In the genomic region with DNA sequence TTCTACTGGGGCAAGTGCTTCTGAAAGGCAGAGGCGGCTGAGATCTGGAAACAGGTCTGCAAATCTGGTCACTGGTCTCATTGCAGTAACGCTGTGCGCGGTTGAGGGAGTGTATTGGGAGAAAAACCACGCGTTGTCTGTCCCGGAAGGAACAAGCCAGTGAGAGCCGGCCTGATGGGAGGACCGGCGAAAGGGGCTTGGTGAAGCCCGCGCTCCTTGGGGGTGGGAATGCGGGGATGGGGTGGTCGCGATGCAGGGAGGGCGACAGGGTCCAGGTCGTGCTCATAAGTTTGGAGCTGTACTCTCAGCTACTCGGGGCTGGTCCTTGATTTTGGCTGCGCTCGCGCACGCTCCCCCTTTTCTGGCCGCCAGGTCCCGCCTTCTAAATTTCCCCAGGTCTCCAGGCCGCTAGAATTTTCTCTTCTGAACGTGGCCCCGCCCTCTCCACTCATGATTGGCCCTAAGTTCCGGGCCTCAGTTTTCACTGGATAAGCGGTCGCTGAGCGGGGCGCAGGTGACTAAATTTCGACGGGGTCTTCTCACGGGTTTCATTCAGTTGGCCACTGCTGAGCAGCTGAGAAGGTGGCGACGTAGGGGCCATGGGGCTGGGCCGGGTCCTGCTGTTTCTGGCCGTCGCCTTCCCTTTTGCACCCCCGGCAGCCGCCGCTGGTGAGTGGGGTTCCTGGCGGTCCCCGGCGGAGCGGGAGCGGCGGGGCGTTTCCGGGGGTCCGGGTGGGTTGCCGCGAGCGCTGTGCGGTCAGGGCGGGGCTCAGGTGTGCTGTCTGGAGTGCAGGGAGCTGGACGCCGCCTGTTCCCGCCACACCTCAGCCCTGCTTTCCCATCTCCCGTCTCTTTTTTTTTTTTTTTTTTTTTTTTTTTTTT, we compare ENCODE assay signal across 1 cellular context.
TF ChIP-seq lines count a peak whose summit lies in the region.

MICB (plus strand) TSS at position 551 of the 882 bp plus-strand sequence; CDS start at position 600, 49 bp downstream.

TF ChIP-seq in HepG2, 621 proteins besides CTCF, POLR2A, EP300 and RAD21 (continued from another document and continues in another):
- TF ChIP-seq, protein P1, sequence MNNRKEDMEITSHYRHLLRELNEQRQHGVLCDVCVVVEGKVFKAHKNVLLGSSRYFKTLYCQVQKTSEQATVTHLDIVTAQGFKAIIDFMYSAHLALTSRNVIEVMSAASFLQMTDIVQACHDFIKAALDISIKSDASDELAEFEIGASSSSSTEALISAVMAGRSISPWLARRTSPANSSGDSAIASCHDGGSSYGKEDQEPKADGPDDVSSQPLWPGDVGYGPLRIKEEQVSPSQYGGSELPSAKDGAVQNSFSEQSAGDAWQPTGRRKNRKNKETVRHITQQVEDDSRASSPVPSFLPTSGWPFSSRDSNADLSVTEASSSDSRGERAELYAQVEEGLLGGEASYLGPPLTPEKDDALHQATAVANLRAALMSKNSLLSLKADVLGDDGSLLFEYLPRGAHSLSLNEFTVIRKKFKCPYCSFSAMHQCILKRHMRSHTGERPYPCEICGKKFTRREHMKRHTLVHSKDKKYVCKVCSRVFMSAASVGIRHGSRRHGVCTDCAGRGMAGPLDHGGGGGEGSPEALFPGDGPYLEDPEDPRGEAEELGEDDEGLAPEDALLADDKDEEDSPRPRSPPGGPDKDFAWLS (CRISPR knock-in tag; IDR thresholded peaks at IDR 0.05; ENCODE audit: borderline replicate concordance) = no peak
- TF ChIP-seq ZNF367 (CRISPR knock-in tag; IDR thresholded peaks at IDR 0.05; ENCODE audit: borderline replicate concordance) (no peak), FOSL1 (CRISPR knock-in tag; IDR thresholded peaks at IDR 0.05; ENCODE audit: borderline replicate concordance) (no peak), JUND (CRISPR knock-in tag; IDR thresholded peaks at IDR 0.05) (no peak), MZF1 (CRISPR knock-in tag; IDR thresholded peaks at IDR 0.05; ENCODE audit: borderline replicate concordance) (no peak), ELF3 (CRISPR knock-in tag; IDR thresholded peaks at IDR 0.05) (no peak), ZNF792 (CRISPR knock-in tag; IDR thresholded peaks at IDR 0.05) (0 out of 2 replicates have a peak, but pooled peaks have one; percentile 18), ZNF101 (CRISPR knock-in tag; IDR thresholded peaks at IDR 0.05; ENCODE audit: borderline replicate concordance, low read depth) (no peak), ZBTB40 (IDR thresholded peaks at IDR 0.05) (no peak), ZBTB40 (CRISPR knock-in tag; IDR thresholded peaks at IDR 0.05) (0 out of 2 replicates have a peak, but pooled peaks have one; percentile 29), ZNF556 (CRISPR knock-in tag; IDR thresholded peaks at IDR 0.05; ENCODE audit: borderline replicate concordance) (no peak), NFIB (CRISPR knock-in tag; IDR thresholded peaks at IDR 0.05; ENCODE audit: borderline replicate concordance) (no peak), ZNF678 (CRISPR knock-in tag; IDR thresholded peaks at IDR 0.05) (0 out of 2 replicates have a peak, but pooled peaks have one; percentile 53), TP53 (CRISPR knock-in tag; conservative IDR thresholded peaks at IDR 0.05) (no peak), KAT2B (IDR thresholded peaks at IDR 0.05; ENCODE audit: borderline replicate concordance, low read depth, low read length) (no peak), MBD4 (IDR thresholded peaks at IDR 0.05; ENCODE audit: borderline replicate concordance, low read length) (no peak), TBX2 (CRISPR knock-in tag; IDR thresholded peaks at IDR 0.05; ENCODE audit: borderline replicate concordance) (peak; percentile 42), ZNF263 (CRISPR knock-in tag; IDR thresholded peaks at IDR 0.05) (peak; percentile 50; the same call in 1 of the 2 replicates), NCOA5 (CRISPR knock-in tag; IDR thresholded peaks at IDR 0.05) (no peak), HOXD1 (CRISPR knock-in tag; IDR thresholded peaks at IDR 0.05) (no peak), ZKSCAN8 (CRISPR knock-in tag; IDR thresholded peaks at IDR 0.05; ENCODE audit: borderline replicate concordance) (0 out of 2 replicates have a peak, but pooled peaks have one; percentile 19), SMAD3 (CRISPR knock-in tag; IDR thresholded peaks at IDR 0.05) (no peak), NR2C2 (CRISPR knock-in tag; IDR thresholded peaks at IDR 0.05; ENCODE audit: borderline replicate concordance) (no peak), LCORL (IDR thresholded peaks at IDR 0.05) (no peak), LCORL (CRISPR knock-in tag; IDR thresholded peaks at IDR 0.05) (peak; percentile 82), SNAPC2 (CRISPR knock-in tag; IDR thresholded peaks at IDR 0.05) (no peak), KLF13 (CRISPR knock-in tag; IDR thresholded peaks at IDR 0.05) (no peak), ZNF3 (CRISPR knock-in tag; IDR thresholded peaks at IDR 0.05) (no peak), SP4 (CRISPR knock-in tag; IDR thresholded peaks at IDR 0.05) (peak; percentile 57; the same call in 1 of the 2 replicates), ZBTB42 (CRISPR knock-in tag; IDR thresholded peaks at IDR 0.05) (no peak; the same call in 1 of the 2 replicates)
- TF ChIP-seq, protein P2, sequence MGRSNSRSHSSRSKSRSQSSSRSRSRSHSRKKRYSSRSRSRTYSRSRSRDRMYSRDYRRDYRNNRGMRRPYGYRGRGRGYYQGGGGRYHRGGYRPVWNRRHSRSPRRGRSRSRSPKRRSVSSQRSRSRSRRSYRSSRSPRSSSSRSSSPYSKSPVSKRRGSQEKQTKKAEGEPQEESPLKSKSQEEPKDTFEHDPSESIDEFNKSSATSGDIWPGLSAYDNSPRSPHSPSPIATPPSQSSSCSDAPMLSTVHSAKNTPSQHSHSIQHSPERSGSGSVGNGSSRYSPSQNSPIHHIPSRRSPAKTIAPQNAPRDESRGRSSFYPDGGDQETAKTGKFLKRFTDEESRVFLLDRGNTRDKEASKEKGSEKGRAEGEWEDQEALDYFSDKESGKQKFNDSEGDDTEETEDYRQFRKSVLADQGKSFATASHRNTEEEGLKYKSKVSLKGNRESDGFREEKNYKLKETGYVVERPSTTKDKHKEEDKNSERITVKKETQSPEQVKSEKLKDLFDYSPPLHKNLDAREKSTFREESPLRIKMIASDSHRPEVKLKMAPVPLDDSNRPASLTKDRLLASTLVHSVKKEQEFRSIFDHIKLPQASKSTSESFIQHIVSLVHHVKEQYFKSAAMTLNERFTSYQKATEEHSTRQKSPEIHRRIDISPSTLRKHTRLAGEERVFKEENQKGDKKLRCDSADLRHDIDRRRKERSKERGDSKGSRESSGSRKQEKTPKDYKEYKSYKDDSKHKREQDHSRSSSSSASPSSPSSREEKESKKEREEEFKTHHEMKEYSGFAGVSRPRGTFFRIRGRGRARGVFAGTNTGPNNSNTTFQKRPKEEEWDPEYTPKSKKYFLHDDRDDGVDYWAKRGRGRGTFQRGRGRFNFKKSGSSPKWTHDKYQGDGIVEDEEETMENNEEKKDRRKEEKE (IDR thresholded peaks at IDR 0.05) = no peak
- TF ChIP-seq, protein P3, sequence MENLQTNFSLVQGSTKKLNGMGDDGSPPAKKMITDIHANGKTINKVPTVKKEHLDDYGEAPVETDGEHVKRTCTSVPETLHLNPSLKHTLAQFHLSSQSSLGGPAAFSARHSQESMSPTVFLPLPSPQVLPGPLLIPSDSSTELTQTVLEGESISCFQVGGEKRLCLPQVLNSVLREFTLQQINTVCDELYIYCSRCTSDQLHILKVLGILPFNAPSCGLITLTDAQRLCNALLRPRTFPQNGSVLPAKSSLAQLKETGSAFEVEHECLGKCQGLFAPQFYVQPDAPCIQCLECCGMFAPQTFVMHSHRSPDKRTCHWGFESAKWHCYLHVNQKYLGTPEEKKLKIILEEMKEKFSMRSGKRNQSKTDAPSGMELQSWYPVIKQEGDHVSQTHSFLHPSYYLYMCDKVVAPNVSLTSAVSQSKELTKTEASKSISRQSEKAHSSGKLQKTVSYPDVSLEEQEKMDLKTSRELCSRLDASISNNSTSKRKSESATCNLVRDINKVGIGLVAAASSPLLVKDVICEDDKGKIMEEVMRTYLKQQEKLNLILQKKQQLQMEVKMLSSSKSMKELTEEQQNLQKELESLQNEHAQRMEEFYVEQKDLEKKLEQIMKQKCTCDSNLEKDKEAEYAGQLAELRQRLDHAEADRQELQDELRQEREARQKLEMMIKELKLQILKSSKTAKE (CRISPR knock-in tag; IDR thresholded peaks at IDR 0.05; ENCODE audit: borderline replicate concordance) = no peak
- TF ChIP-seq, protein P4, sequence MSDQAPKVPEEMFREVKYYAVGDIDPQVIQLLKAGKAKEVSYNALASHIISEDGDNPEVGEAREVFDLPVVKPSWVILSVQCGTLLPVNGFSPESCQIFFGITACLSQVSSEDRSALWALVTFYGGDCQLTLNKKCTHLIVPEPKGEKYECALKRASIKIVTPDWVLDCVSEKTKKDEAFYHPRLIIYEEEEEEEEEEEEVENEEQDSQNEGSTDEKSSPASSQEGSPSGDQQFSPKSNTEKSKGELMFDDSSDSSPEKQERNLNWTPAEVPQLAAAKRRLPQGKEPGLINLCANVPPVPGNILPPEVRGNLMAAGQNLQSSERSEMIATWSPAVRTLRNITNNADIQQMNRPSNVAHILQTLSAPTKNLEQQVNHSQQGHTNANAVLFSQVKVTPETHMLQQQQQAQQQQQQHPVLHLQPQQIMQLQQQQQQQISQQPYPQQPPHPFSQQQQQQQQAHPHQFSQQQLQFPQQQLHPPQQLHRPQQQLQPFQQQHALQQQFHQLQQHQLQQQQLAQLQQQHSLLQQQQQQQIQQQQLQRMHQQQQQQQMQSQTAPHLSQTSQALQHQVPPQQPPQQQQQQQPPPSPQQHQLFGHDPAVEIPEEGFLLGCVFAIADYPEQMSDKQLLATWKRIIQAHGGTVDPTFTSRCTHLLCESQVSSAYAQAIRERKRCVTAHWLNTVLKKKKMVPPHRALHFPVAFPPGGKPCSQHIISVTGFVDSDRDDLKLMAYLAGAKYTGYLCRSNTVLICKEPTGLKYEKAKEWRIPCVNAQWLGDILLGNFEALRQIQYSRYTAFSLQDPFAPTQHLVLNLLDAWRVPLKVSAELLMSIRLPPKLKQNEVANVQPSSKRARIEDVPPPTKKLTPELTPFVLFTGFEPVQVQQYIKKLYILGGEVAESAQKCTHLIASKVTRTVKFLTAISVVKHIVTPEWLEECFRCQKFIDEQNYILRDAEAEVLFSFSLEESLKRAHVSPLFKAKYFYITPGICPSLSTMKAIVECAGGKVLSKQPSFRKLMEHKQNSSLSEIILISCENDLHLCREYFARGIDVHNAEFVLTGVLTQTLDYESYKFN (CRISPR knock-in tag; conservative IDR thresholded peaks at IDR 0.05) = no peak
- TF ChIP-seq, protein P5, sequence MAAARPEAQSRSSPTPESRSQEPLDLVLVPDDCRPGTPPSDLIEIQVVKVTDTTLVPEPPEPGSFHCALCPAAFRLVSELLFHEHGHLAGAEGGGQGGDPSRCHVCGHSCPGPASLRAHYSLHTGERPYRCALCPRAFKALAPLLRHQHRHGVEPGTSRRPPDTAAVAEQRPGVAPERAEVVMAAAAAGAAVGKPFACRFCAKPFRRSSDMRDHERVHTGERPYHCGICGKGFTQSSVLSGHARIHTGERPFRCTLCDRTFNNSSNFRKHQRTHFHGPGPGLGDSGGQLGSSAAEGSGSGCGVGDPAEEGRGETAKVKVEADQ (CRISPR knock-in tag; IDR thresholded peaks at IDR 0.05; ENCODE audit: borderline replicate concordance) = 0 out of 2 replicates have a peak, but pooled peaks have one; percentile 33
